Comparison of ENCODE assay signal across 9 cellular contexts in the genomic region with DNA sequence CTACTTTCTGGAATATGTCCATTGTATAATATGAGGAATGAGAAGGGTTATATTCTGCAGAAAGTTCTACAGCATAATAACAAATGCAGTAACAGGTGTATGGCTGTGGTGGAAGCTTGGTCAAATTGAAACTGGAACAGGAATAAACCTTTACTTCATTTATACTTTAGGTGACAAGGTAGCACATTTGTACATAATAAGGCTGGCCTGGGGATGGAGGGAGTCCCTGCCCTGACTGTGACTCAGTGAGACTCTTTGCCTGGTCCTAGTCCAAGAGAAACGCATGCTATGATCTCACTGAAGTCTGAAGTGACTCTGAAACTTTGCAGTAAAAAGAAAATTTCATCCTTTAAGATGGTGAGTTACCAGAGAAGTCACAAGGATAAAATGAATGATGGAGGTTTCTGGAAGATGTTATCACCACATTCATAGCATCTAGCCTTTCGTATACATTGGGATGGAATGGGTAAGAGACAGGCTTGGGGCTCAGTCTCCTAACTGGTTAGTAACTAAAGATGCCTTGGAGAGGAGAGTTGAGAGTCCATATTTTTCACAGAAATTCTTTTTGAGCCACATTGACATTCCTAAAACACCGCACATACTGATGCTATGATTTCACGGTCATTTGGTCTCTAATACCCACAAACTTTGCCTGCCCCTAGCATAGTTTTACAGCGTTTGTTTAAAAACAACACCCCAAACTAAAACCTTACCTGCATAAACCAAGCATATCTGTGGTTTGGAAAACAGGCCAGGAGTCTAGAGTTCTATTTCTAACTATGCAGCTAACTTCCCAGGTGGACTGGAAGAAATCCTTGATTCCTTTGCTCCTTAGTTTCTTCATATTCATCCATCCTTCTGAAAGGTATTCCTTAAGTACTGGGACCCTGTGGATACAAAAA. TPM values are rescaled to one million over a fixed set of nuclear protein-coding genes. Genes with fewer than 3 reads are reported as not detected.
DNase-seq lines count a peak whose midpoint lies in the region; ATAC-seq and TF ChIP-seq lines count a peak whose summit lies in the region.
"Had no signal": no experiment of that assay in that cellular context is flagged by ENCODE, and none has a peak within 500 bp of the region (broad histone marks: within the 10 kb centered on the region; RNA-seq: fewer than 3 reads in every experiment).

No MANE protein-coding gene starts in this region.

- peak overlapping the region; percentile 10; the same call in 1 of the 2 replicates for H3K27ac ChIP-seq in Panc1 (ENCODE audit: low read length)
- H3K27ac ChIP-seq: parathyroid adenoma had no signal

- ATAC-seq in GM18867 (IDR thresholded peaks at IDR 0.05; ENCODE audit: unreplicated experiment) (peak; percentile 87), HG02588 (IDR thresholded peaks at IDR 0.05; ENCODE audit: unreplicated experiment) (peak; percentile 74), Panc1 (peak; percentile 37; the same call in 1 of the 2 replicates)
- ATAC-seq in effector memory CD8-positive, alpha-beta T cell (replicated peaks) = no peak

- no TSS peak for BruUV-seq in Panc1 (replicated peaks; lab: Mats Ljungman, UMichigan)

- DNase-seq in Panc1 (ENCODE audit: low read depth, low spot score) (no peak), myocyte (ENCODE audit: low read depth) (peak; percentile 77), H7 (no peak), HEK293T (ENCODE audit: extremely low spot score) (no peak), NCI-H1092 treated with DMSO at 0.1 percent for 48 hours (lab: John Stamatoyannopoulos, UW) (no peak)
- DNase-seq in effector memory CD8-positive, alpha-beta T cell = no peak

- intact Hi-C loops in Panc1 (cut with micrococcal nuclease; ENCODE audit: unreplicated experiment) = no loop called here

- H3K27ac Mint-ChIP-seq in effector memory CD8-positive, alpha-beta T cell = peak overlapping the region in 1 of 2 donors; percentile 47

- H3K9me3 ChIP-seq in Panc1 (ENCODE audit: control insufficient read depth, insufficient read depth, low read depth, low read length) = no peaks in the 10 kb centered on the region

- H3K4me1 Mint-ChIP-seq in effector memory CD8-positive, alpha-beta T cell (ENCODE audit: low read depth in 2 of 2) = peaks cover 26 to 29% of the 10 kb centered on the region in 2 donors

- H3K36me3 ChIP-seq in Panc1 (ENCODE audit: control insufficient read depth, insufficient read depth, low read length) = no peaks in the 10 kb centered on the region
- no peaks in the 10 kb centered on the region for H3K36me3 ChIP-seq in H7 (replicated peaks; ENCODE audit: control insufficient read depth, insufficient read depth, low read length)

- no peak for TF ChIP-seq CTCF in Panc1 (IDR thresholded peaks at IDR 0.05)

- H3K36me3 Mint-ChIP-seq in effector memory CD8-positive, alpha-beta T cell (ENCODE audit: insufficient read depth) = no peaks in the 10 kb centered on the region

- in situ Hi-C loops in Panc1 (cut with HindIII; ENCODE audit: low pct_unique_long_range_greater_than_20kb, low sequenced_read_pairs) = no loop called here

- CTCF ChIA-PET in Panc1 (lab: Charles Lee) = no interaction called here
- CTCF ChIA-PET in HEK293T (lab: Yijun Ruan, JAX) = no interaction called here

- no peaks in the 10 kb centered on the region for H3K27me3 ChIP-seq in Panc1 (ENCODE audit: control insufficient read depth, insufficient read depth, low read length)
- H3K27me3 ChIP-seq in H7 (ENCODE audit: control insufficient read depth, insufficient read depth, low read length) = no peaks in the 10 kb centered on the region

- no peaks in the 10 kb centered on the region for H3K9me3 Mint-ChIP-seq in effector memory CD8-positive, alpha-beta T cell

- H3K4me1 ChIP-seq in Panc1 (ENCODE audit: control insufficient read depth, insufficient read depth, low read length) = peaks cover 18% of the 10 kb centered on the region
- H3K4me1 ChIP-seq: parathyroid adenoma had no signal

- H3K27me3 Mint-ChIP-seq in effector memory CD8-positive, alpha-beta T cell = no peaks in the 10 kb centered on the region

- POLR2A ChIA-PET in Panc1 (lab: Charles Lee) = no interaction called here
- POLR2A ChIA-PET in HEK293T (lab: Yijun Ruan, JAX) = interaction anchor here (1.1 kb wide), 1 partner anchor 76 kb away, joined by 3 read pairs; no protein-coding TSS in a partner anchor

- H3K4me3 ChIP-seq in Panc1 (ENCODE audit: low read depth in 2 of 2, low read length in 2 of 2) (no peak overlapping the region), H7 (ENCODE audit: insufficient read depth, low read depth, low read length) (no peak overlapping the region)

- no peak overlapping the region for H3K4me3 Mint-ChIP-seq in effector memory CD8-positive, alpha-beta T cell

TF ChIP-seq in HEK293T, 16 proteins besides CTCF, POLR2A, EP300 and RAD21:
- TF ChIP-seq BHLHE40 (IDR thresholded peaks at IDR 0.05; ENCODE audit: borderline replicate concordance) (no peak), ZNF384 (IDR thresholded peaks at IDR 0.05) (no peak), CTBP1 (IDR thresholded peaks at IDR 0.05; ENCODE audit: borderline replicate concordance) (no peak), TARDBP (IDR thresholded peaks at IDR 0.05) (no peak), L3MBTL2 (conservative IDR thresholded peaks at IDR 0.05) (no peak), ELF4 (IDR thresholded peaks at IDR 0.05) (no peak), NFRKB (IDR thresholded peaks at IDR 0.05) (no peak), LEF1 (IDR thresholded peaks at IDR 0.05; ENCODE audit: borderline replicate concordance) (no peak)
TF ChIP-seq in HEK293T: peak in this region for 0.

RNA-seq across cellular contexts. Expression of gene NABP1, which starts 42.4 kb away (rescaled TPM):
- total RNA-seq in Panc1 (2021; ENCODE audit: unreplicated experiment) (38.7 TPM), myocyte (30.8 and 46.9 TPM in 2 replicates)
- polyA plus RNA-seq in Panc1 (2012; ENCODE audit: insufficient read length) = 10.0 TPM
- polyA plus RNA-seq in myocyte (2012) = 35.4 TPM
- 2.3 and 3.7 TPM in 2 replicates for total RNA-seq in H7 (2014; rRNA removed; shearing (Covaris generic))
